ENCODE assay signal across 14 cellular contexts in genomic region chr7:36272567-36273269, GRCh38.
DNase-seq lines count a peak whose midpoint lies in the region; ATAC-seq and TF ChIP-seq lines count a peak whose summit lies in the region.
"Had no signal": no experiment of that assay in that cellular context is flagged by ENCODE, and none has a peak within 500 bp of the region (broad histone marks: within the 10 kb centered on the region; RNA-seq: fewer than 3 reads in every experiment).

No MANE protein-coding gene starts in this region.

- no peak overlapping the region for H3K4me3 Mint-ChIP-seq in endodermal cell
- H3K4me3 Mint-ChIP-seq in progenitor cell of endocrine pancreas (ENCODE audit: low read depth), result no peak overlapping the region
- H3K4me3 Mint-ChIP-seq: neural progenitor cell had no signal

- DNase-seq in endodermal cell (peak; percentile 57), progenitor cell of endocrine pancreas (ENCODE audit: low spot score, unreplicated experiment) (peak; percentile 70), mesenteric fat pad (ENCODE audit: low spot score) (no peak)
- DNase-seq: activated CD4-positive, alpha-beta T cell treated with anti-CD3 and anti-CD28 coated beads, Interleukin-2, amount 50 U/mL, for 48 hours; activated naive CD4-positive, alpha-beta T cell; caudate nucleus; NCI-H1694; stimulated activated CD4-positive, alpha-beta T cell treated with anti-CD3 and anti-CD28 coated beads, Interleukin-2, amount 100 ng/mL, for 24 hours; stimulated activated naive CD4-positive, alpha-beta T cell treated with Interleukin-2 at 50 U/mL for 16 hours had no signal

- no peak overlapping the region for H3K4me3 ChIP-seq in endodermal cell (ENCODE audit: low read length)
- H3K4me3 ChIP-seq: neural progenitor cell had no signal

- peaks cover 56% of the 10 kb centered on the region for H3K4me1 Mint-ChIP-seq in endodermal cell
- H3K4me1 Mint-ChIP-seq in progenitor cell of endocrine pancreas (ENCODE audit: low read depth), result peaks cover 36% of the 10 kb centered on the region

- peaks cover 22% of the 10 kb centered on the region for H3K4me1 ChIP-seq in endodermal cell (ENCODE audit: control insufficient read depth, insufficient read depth, low read length)

- WGBS in endodermal cell (ENCODE audit: insufficient coverage in 1 of 2, insufficient read length in 1 of 2), 2 experiments, result 83 to 90% methylated on average over 11 to 15 of the region's 15 CpGs

- H3K9ac ChIP-seq in endodermal cell (ENCODE audit: extremely low read depth, low read length, poor library complexity, severe bottlenecking), result no peak overlapping the region
- H3K9ac ChIP-seq: neural progenitor cell had no signal

- H3K27ac Mint-ChIP-seq in endodermal cell (peak overlapping the region; percentile 85), progenitor cell of endocrine pancreas (peak overlapping the region; percentile 99)
- H3K27ac Mint-ChIP-seq: neural progenitor cell had no signal

- no peak overlapping the region for H3K27ac ChIP-seq in endodermal cell (ENCODE audit: low read depth, low read length)
- H3K27ac ChIP-seq: neural progenitor cell had no signal

- no peaks in the 10 kb centered on the region for H3K27me3 ChIP-seq in endodermal cell (ENCODE audit: control insufficient read depth, insufficient read depth, low read length, poor library complexity, severe bottlenecking)
- H3K27me3 ChIP-seq: neural progenitor cell had no signal

- no peaks in the 10 kb centered on the region for H3K9me3 Mint-ChIP-seq in endodermal cell
- H3K9me3 Mint-ChIP-seq in progenitor cell of endocrine pancreas (ENCODE audit: low read depth), result no peaks in the 10 kb centered on the region
- H3K9me3 Mint-ChIP-seq: neural progenitor cell had no signal

- TF ChIP-seq CTCF in endodermal cell (conservative IDR thresholded peaks at IDR 0.05) (no peak), progenitor cell of endocrine pancreas (IDR thresholded peaks at IDR 0.05; ENCODE audit: unreplicated experiment) (no peak)

- peak; percentile 39 for ATAC-seq in GM18511 (IDR thresholded peaks at IDR 0.05; ENCODE audit: unreplicated experiment)
- ATAC-seq in HG03175 (IDR thresholded peaks at IDR 0.05; ENCODE audit: unreplicated experiment), result peak; percentile 52
- ATAC-seq in GM18870 (IDR thresholded peaks at IDR 0.05; ENCODE audit: unreplicated experiment), result no peak
- no peak for ATAC-seq in HG02970 (IDR thresholded peaks at IDR 0.05; ENCODE audit: low FRiP score, unreplicated experiment)

- H3K36me3 ChIP-seq in endodermal cell (ENCODE audit: control insufficient read depth, insufficient read depth, low read length), result no peaks in the 10 kb centered on the region
- H3K36me3 ChIP-seq: neural progenitor cell had no signal

- no peaks in the 10 kb centered on the region for H3K9me3 ChIP-seq in endodermal cell (ENCODE audit: control insufficient read depth, low read length)

- H3K36me3 Mint-ChIP-seq in endodermal cell (ENCODE audit: low read depth), result no peaks in the 10 kb centered on the region
- H3K36me3 Mint-ChIP-seq in progenitor cell of endocrine pancreas (ENCODE audit: insufficient read depth), result peaks cover 2% of the 10 kb centered on the region

- H3K27me3 Mint-ChIP-seq in endodermal cell (ENCODE audit: insufficient read depth) (no peaks in the 10 kb centered on the region), progenitor cell of endocrine pancreas (no peaks in the 10 kb centered on the region)

Comparison
In these comparisons a context has a peak if more than half of its experiments do, and no peak if none do; other contexts are left out.
1. ATAC-seq: peak in GM18511 (single experiment) and HG03175 (single experiment); none in GM18870 (single experiment) and HG02970 (single experiment).